ENCODE assay signal across 1 cellular context in the genomic region with DNA sequence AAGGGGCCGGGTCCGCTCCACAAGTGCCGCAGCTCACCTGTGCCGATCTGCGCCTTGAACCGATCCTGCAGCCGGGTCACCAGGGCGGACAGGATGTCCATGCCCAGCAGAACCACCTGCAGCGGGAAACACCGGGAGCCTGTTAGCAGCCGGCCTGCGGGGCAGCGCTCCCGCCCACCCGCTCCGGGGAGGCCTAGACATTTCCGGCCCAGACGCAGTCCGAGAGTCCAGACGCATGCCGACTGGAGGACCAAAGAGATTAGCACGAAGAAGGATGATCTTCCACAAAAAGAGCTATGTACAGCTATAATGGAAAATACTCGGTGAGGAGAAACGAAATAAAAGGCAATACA.
TF ChIP-seq lines count a peak whose summit lies in the region.

No MANE protein-coding gene starts in this region.

TF ChIP-seq in HepG2, 621 proteins besides CTCF, POLR2A, EP300 and RAD21 (continued from another document and continues in another):
- TF ChIP-seq, protein P1, sequence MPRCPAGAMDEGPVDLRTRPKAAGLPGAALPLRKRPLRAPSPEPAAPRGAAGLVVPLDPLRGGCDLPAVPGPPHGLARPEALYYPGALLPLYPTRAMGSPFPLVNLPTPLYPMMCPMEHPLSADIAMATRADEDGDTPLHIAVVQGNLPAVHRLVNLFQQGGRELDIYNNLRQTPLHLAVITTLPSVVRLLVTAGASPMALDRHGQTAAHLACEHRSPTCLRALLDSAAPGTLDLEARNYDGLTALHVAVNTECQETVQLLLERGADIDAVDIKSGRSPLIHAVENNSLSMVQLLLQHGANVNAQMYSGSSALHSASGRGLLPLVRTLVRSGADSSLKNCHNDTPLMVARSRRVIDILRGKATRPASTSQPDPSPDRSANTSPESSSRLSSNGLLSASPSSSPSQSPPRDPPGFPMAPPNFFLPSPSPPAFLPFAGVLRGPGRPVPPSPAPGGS (CRISPR knock-in tag; IDR thresholded peaks at IDR 0.05) = no peak
- TF ChIP-seq, protein P2, sequence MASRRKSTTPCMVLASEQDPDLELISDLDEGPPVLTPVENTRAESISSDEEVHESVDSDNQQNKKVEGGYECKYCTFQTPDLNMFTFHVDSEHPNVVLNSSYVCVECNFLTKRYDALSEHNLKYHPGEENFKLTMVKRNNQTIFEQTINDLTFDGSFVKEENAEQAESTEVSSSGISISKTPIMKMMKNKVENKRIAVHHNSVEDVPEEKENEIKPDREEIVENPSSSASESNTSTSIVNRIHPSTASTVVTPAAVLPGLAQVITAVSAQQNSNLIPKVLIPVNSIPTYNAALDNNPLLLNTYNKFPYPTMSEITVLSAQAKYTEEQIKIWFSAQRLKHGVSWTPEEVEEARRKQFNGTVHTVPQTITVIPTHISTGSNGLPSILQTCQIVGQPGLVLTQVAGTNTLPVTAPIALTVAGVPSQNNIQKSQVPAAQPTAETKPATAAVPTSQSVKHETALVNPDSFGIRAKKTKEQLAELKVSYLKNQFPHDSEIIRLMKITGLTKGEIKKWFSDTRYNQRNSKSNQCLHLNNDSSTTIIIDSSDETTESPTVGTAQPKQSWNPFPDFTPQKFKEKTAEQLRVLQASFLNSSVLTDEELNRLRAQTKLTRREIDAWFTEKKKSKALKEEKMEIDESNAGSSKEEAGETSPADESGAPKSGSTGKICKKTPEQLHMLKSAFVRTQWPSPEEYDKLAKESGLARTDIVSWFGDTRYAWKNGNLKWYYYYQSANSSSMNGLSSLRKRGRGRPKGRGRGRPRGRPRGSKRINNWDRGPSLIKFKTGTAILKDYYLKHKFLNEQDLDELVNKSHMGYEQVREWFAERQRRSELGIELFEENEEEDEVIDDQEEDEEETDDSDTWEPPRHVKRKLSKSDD (CRISPR knock-in tag; IDR thresholded peaks at IDR 0.05; ENCODE audit: low read depth) = no peak
- peak; percentile 19; the same call in 1 of the 2 replicates for TF ChIP-seq ZNF747 (CRISPR knock-in tag; IDR thresholded peaks at IDR 0.05; ENCODE audit: borderline replicate concordance)
- TF ChIP-seq MBD4 (IDR thresholded peaks at IDR 0.05; ENCODE audit: borderline replicate concordance, low read length) = no peak
- TF ChIP-seq ZNF598 (CRISPR knock-in tag; IDR thresholded peaks at IDR 0.05; ENCODE audit: borderline replicate concordance) = no peak
- TF ChIP-seq TCF12 (IDR thresholded peaks at IDR 0.05) = no peak
- TF ChIP-seq TCF12 (CRISPR knock-in tag; IDR thresholded peaks at IDR 0.05) = peak; percentile 27; the same call in 1 of the 2 replicates
- TF ChIP-seq ATAD3A (CRISPR knock-in tag; IDR thresholded peaks at IDR 0.05) = no peak
- TF ChIP-seq ZNF256 (CRISPR knock-in tag; conservative IDR thresholded peaks at IDR 0.05) = 0 out of 2 replicates have a peak, but pooled peaks have one; percentile 17
- TF ChIP-seq MED8 (CRISPR knock-in tag; IDR thresholded peaks at IDR 0.05; ENCODE audit: insufficient replicate concordance) = no peak
- TF ChIP-seq SAFB2 (CRISPR knock-in tag; IDR thresholded peaks at IDR 0.05; ENCODE audit: borderline replicate concordance, low read depth) = no peak
- TF ChIP-seq PHF21A (CRISPR knock-in tag; IDR thresholded peaks at IDR 0.05) = no peak; the same call in 1 of the 2 replicates
- no peak for TF ChIP-seq ZNF557 (CRISPR knock-in tag; IDR thresholded peaks at IDR 0.05)
- TF ChIP-seq BCL6 (CRISPR knock-in tag; IDR thresholded peaks at IDR 0.05) = peak; percentile 26; the same call in 1 of the 2 replicates
- TF ChIP-seq, protein P3, sequence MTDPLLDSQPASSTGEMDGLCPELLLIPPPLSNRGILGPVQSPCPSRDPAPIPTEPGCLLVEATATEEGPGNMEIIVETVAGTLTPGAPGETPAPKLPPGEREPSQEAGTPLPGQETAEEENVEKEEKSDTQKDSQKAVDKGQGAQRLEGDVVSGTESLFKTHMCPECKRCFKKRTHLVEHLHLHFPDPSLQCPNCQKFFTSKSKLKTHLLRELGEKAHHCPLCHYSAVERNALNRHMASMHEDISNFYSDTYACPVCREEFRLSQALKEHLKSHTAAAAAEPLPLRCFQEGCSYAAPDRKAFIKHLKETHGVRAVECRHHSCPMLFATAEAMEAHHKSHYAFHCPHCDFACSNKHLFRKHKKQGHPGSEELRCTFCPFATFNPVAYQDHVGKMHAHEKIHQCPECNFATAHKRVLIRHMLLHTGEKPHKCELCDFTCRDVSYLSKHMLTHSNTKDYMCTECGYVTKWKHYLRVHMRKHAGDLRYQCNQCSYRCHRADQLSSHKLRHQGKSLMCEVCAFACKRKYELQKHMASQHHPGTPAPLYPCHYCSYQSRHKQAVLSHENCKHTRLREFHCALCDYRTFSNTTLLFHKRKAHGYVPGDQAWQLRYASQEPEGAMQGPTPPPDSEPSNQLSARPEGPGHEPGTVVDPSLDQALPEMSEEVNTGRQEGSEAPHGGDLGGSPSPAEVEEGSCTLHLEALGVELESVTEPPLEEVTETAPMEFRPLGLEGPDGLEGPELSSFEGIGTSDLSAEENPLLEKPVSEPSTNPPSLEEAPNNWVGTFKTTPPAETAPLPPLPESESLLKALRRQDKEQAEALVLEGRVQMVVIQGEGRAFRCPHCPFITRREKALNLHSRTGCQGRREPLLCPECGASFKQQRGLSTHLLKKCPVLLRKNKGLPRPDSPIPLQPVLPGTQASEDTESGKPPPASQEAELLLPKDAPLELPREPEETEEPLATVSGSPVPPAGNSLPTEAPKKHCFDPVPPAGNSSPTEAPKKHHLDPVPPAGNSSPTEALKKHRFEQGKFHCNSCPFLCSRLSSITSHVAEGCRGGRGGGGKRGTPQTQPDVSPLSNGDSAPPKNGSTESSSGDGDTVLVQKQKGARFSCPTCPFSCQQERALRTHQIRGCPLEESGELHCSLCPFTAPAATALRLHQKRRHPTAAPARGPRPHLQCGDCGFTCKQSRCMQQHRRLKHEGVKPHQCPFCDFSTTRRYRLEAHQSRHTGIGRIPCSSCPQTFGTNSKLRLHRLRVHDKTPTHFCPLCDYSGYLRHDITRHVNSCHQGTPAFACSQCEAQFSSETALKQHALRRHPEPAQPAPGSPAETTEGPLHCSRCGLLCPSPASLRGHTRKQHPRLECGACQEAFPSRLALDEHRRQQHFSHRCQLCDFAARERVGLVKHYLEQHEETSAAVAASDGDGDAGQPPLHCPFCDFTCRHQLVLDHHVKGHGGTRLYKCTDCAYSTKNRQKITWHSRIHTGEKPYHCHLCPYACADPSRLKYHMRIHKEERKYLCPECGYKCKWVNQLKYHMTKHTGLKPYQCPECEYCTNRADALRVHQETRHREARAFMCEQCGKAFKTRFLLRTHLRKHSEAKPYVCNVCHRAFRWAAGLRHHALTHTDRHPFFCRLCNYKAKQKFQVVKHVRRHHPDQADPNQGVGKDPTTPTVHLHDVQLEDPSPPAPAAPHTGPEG (CRISPR knock-in tag; IDR thresholded peaks at IDR 0.05) = 0 out of 2 replicates have a peak, but pooled peaks have one; percentile 2
- TF ChIP-seq, protein P4, sequence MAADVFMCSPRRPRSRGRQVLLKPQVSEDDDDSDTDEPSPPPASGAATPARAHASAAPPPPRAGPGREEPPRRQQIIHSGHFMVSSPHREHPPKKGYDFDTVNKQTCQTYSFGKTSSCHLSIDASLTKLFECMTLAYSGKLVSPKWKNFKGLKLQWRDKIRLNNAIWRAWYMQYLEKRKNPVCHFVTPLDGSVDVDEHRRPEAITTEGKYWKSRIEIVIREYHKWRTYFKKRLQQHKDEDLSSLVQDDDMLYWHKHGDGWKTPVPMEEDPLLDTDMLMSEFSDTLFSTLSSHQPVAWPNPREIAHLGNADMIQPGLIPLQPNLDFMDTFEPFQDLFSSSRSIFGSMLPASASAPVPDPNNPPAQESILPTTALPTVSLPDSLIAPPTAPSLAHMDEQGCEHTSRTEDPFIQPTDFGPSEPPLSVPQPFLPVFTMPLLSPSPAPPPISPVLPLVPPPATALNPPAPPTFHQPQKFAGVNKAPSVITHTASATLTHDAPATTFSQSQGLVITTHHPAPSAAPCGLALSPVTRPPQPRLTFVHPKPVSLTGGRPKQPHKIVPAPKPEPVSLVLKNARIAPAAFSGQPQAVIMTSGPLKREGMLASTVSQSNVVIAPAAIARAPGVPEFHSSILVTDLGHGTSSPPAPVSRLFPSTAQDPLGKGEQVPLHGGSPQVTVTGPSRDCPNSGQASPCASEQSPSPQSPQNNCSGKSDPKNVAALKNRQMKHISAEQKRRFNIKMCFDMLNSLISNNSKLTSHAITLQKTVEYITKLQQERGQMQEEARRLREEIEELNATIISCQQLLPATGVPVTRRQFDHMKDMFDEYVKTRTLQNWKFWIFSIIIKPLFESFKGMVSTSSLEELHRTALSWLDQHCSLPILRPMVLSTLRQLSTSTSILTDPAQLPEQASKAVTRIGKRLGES (CRISPR knock-in tag; IDR thresholded peaks at IDR 0.05; ENCODE audit: borderline replicate concordance) = no peak
- TF ChIP-seq RFX3 (CRISPR knock-in tag; IDR thresholded peaks at IDR 0.05) = no peak
- TF ChIP-seq POGZ (CRISPR knock-in tag; IDR thresholded peaks at IDR 0.05) = no peak
- TF ChIP-seq CC2D1A (CRISPR knock-in tag; IDR thresholded peaks at IDR 0.05) = no peak
- TF ChIP-seq, protein P5, sequence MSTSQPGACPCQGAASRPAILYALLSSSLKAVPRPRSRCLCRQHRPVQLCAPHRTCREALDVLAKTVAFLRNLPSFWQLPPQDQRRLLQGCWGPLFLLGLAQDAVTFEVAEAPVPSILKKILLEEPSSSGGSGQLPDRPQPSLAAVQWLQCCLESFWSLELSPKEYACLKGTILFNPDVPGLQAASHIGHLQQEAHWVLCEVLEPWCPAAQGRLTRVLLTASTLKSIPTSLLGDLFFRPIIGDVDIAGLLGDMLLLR (CRISPR knock-in tag; IDR thresholded peaks at IDR 0.05) = peak; percentile 86; the same call in 1 of the 2 replicates
- peak; percentile 60 for TF ChIP-seq TEAD3 (CRISPR knock-in tag; optimal IDR thresholded peaks at IDR 0.05; ENCODE audit: borderline replicate concordance)
- TF ChIP-seq KLF6 (CRISPR knock-in tag; IDR thresholded peaks at IDR 0.05) = no peak; the same call in 1 of the 2 replicates
- TF ChIP-seq, protein P6, sequence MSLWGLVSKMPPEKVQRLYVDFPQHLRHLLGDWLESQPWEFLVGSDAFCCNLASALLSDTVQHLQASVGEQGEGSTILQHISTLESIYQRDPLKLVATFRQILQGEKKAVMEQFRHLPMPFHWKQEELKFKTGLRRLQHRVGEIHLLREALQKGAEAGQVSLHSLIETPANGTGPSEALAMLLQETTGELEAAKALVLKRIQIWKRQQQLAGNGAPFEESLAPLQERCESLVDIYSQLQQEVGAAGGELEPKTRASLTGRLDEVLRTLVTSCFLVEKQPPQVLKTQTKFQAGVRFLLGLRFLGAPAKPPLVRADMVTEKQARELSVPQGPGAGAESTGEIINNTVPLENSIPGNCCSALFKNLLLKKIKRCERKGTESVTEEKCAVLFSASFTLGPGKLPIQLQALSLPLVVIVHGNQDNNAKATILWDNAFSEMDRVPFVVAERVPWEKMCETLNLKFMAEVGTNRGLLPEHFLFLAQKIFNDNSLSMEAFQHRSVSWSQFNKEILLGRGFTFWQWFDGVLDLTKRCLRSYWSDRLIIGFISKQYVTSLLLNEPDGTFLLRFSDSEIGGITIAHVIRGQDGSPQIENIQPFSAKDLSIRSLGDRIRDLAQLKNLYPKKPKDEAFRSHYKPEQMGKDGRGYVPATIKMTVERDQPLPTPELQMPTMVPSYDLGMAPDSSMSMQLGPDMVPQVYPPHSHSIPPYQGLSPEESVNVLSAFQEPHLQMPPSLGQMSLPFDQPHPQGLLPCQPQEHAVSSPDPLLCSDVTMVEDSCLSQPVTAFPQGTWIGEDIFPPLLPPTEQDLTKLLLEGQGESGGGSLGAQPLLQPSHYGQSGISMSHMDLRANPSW (CRISPR knock-in tag; IDR thresholded peaks at IDR 0.05; ENCODE audit: borderline replicate concordance) = no peak
- peak; percentile 46 for TF ChIP-seq HOXD1 (CRISPR knock-in tag; IDR thresholded peaks at IDR 0.05)
- peak; percentile 69; the same call in 1 of the 2 replicates for TF ChIP-seq GATAD1 (CRISPR knock-in tag; IDR thresholded peaks at IDR 0.05)
- TF ChIP-seq NAIF1 (CRISPR knock-in tag; IDR thresholded peaks at IDR 0.05; ENCODE audit: borderline replicate concordance) = no peak
- TF ChIP-seq NCOA1 (CRISPR knock-in tag; IDR thresholded peaks at IDR 0.05) = no peak
- TF ChIP-seq, protein P7, sequence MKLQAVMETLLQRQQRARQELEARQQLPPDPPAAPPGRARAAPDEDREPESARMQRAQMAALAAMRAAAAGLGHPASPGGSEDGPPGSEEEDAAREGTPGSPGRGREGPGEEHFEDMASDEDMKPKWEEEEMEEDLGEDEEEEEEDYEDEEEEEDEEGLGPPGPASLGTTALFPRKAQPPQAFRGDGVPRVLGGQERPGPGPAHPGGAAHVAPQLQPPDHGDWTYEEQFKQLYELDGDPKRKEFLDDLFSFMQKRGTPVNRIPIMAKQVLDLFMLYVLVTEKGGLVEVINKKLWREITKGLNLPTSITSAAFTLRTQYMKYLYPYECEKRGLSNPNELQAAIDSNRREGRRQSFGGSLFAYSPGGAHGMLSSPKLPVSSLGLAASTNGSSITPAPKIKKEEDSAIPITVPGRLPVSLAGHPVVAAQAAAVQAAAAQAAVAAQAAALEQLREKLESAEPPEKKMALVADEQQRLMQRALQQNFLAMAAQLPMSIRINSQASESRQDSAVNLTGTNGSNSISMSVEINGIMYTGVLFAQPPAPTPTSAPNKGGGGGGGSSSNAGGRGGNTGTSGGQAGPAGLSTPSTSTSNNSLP (IDR thresholded peaks at IDR 0.05; ENCODE audit: low read depth, low read length) = no peak
- no peak for TF ChIP-seq ZNF44 (CRISPR knock-in tag; IDR thresholded peaks at IDR 0.05)
- TF ChIP-seq MTA1 (CRISPR knock-in tag; IDR thresholded peaks at IDR 0.05; ENCODE audit: borderline replicate concordance) = peak; percentile 73; the same call in 1 of the 2 replicates
- peak; percentile 46; the same call in 1 of the 2 replicates for TF ChIP-seq FOXK2 (IDR thresholded peaks at IDR 0.05)
- no peak for TF ChIP-seq HOXA9 (CRISPR knock-in tag; IDR thresholded peaks at IDR 0.05; ENCODE audit: borderline replicate concordance)
- TF ChIP-seq REPIN1 (CRISPR knock-in tag; IDR thresholded peaks at IDR 0.05; ENCODE audit: borderline replicate concordance, low read depth) = no peak
- TF ChIP-seq ZNF614 (CRISPR knock-in tag; IDR thresholded peaks at IDR 0.05; ENCODE audit: borderline replicate concordance) = no peak
- no peak; the same call in 1 of the 2 replicates for TF ChIP-seq FOSL2 (CRISPR knock-in tag; IDR thresholded peaks at IDR 0.05)
- no peak for TF ChIP-seq MED1 (CRISPR knock-in tag; IDR thresholded peaks at IDR 0.05)
- TF ChIP-seq ZKSCAN5 (CRISPR knock-in tag; IDR thresholded peaks at IDR 0.05) = 0 out of 2 replicates have a peak, but pooled peaks have one; percentile 8
- peak; percentile 42 for TF ChIP-seq AGO1 (IDR thresholded peaks at IDR 0.05; ENCODE audit: low read depth, low read length, poor library complexity, severe bottlenecking)
- no peak for TF ChIP-seq TBP (CRISPR knock-in tag; IDR thresholded peaks at IDR 0.05)
- TF ChIP-seq RBM22 (optimal IDR thresholded peaks at IDR 0.05; ENCODE audit: low read length) = no peak
- TF ChIP-seq, protein P8, sequence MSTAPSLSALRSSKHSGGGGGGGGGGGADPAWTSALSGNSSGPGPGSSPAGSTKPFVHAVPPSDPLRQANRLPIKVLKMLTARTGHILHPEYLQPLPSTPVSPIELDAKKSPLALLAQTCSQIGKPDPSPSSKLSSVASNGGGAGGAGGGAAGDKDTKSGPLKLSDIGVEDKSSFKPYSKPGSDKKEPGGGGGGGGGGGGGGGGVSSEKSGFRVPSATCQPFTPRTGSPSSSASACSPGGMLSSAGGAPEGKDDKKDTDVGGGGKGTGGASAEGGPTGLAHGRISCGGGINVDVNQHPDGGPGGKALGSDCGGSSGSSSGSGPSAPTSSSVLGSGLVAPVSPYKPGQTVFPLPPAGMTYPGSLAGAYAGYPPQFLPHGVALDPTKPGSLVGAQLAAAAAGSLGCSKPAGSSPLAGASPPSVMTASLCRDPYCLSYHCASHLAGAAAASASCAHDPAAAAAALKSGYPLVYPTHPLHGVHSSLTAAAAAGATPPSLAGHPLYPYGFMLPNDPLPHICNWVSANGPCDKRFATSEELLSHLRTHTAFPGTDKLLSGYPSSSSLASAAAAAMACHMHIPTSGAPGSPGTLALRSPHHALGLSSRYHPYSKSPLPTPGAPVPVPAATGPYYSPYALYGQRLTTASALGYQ (CRISPR knock-in tag; IDR thresholded peaks at IDR 0.05) = no peak; the same call in 1 of the 2 replicates
- no peak for TF ChIP-seq WIZ (CRISPR knock-in tag; IDR thresholded peaks at IDR 0.05)
- no peak for TF ChIP-seq MATR3 (CRISPR knock-in tag; IDR thresholded peaks at IDR 0.05)
